8 cellular contexts compared by ENCODE assay signal in genomic region chr12:27711312-27711682, GRCh38. TPM values are rescaled to one million over a fixed set of nuclear protein-coding genes. Genes with fewer than 3 reads are reported as not detected.
DNase-seq lines count a peak whose midpoint lies in the region; ATAC-seq, FAIRE-seq and TF ChIP-seq lines count a peak whose summit lies in the region.

No MANE protein-coding gene starts in this region.

- no peaks in the 10 kb centered on the region for H3K9me3 ChIP-seq in pancreas

- 1% methylated on average over 11 of the region's 11 CpGs for WGBS in pancreas, 2 donors

- CTCF ChIA-PET in T-cell (lab: Charles Lee): no interaction called here

- H3K4me3 ChIP-seq in HL-60 (replicated peaks; ENCODE audit: insufficient read depth, low read length) (peak overlapping the region; percentile 99), pancreas (peak overlapping the region; percentile 68 to 99 (median 87))

- ATAC-seq in T-cell (replicated peaks in 1 of 4) (no peak), pancreas (peak in 3 of 4 donors; percentile 1 to 13 (median 8)), GM18498 (IDR thresholded peaks at IDR 0.05; ENCODE audit: unreplicated experiment) (no peak)

- peak; percentile 1 for TF ChIP-seq CTCF in 22Rv1 (IDR thresholded peaks at IDR 0.05)
- TF ChIP-seq CTCF in GM10266 (IDR thresholded peaks at IDR 0.05; ENCODE audit: control insufficient read depth, insufficient read depth, low read depth, missing control alignments): no peak
- TF ChIP-seq CTCF in HL-60 (IDR thresholded peaks at IDR 0.05; ENCODE audit: insufficient read depth, low read length): no peak
- no peak for TF ChIP-seq CTCF in pancreas (IDR thresholded peaks at IDR 0.05)

- H3K36me3 ChIP-seq in pancreas: peaks cover 0 to 5% (median 4%) of the 10 kb centered on the region in 3 donors

- POLR2A ChIA-PET in T-cell (lab: Charles Lee): interaction anchor here in 1 of 2 donors (0.5 kb wide), 1 partner anchor 480 kb away, joined by 3 read pairs; no protein-coding TSS in a partner anchor

- H3K4me3 Mint-ChIP-seq in T-cell: peak overlapping the region; percentile 96 to 98 (median 98)

- no peak for TF ChIP-seq POLR2A in erythroblast (IDR thresholded peaks at IDR 0.05; ENCODE audit: low read length)

- peaks cover 10% of the 10 kb centered on the region for H3K36me3 Mint-ChIP-seq in T-cell

- H3K4me1 ChIP-seq in pancreas: peaks cover 8 to 11% (median 10%) of the 10 kb centered on the region in 3 donors

- FAIRE-seq in pancreas (lab: Jason Lieb, UNC): no peak

- H3K27ac ChIP-seq in 22Rv1 (peak overlapping the region; percentile 96), HL-60 (replicated peaks) (peak overlapping the region; percentile 82), pancreas (peak overlapping the region in 3 of 4 donors; percentile 80 to 88 (median 82))

- intact Hi-C loops in pancreas (cut with DNase I): no loop called here

- H3K27ac Mint-ChIP-seq in T-cell: peak overlapping the region; percentile 97 to 99

- H3K9me3 Mint-ChIP-seq in T-cell: no peaks in the 10 kb centered on the region

- peaks cover 34 to 44% (median 42%) of the 10 kb centered on the region in 3 donors for H3K4me1 Mint-ChIP-seq in T-cell

- DNase-seq in GM10266 (ENCODE audit: extremely low spot score) (peak; percentile 16), HL-60 (ENCODE audit: low read depth in 1 of 2, low spot score in 1 of 2) (peak in 1 of 2 experiments; percentile 15), T-cell (peak in 1 of 34 experiments; percentile 2), erythroblast (lab: John Stamatoyannopoulos, UW) (peak; percentile 54 to 56), pancreas (no peak)
- DNase-seq in activated CD4-positive, CD25-positive, alpha-beta regulatory T cell treated with anti-CD3 and anti-CD28 coated beads, Interleukin-2, amount 50 U/mL, for 72 hours: no peak

- no peaks in the 10 kb centered on the region for H3K27me3 ChIP-seq in HL-60 (ENCODE audit: insufficient read depth, poor library complexity, severe bottlenecking)
- no peaks in the 10 kb centered on the region for H3K27me3 ChIP-seq in pancreas

- H3K27me3 Mint-ChIP-seq in T-cell: no peaks in the 10 kb centered on the region

RNA-seq across cellular contexts. Expression of gene MRPS35, which starts 0.7 kb away (rescaled TPM):
- total RNA-seq in T-cell (10 to 100 TPM; 19.7 to 23.0 (median 22.5) TPM), pancreas (10 to 100 TPM in 4 of 6 donors, 1 to 10 TPM in 2; 8.2 to 21.4 (median 14.9) TPM)
- polyA plus RNA-seq in pancreas: 10 to 100 TPM in 1 of 2 donors, 1 to 10 TPM in 1; 9.3 to 20.0 TPM

RNA-seq across cellular contexts. Expression of gene REP15, which starts 15.1 kb away (rescaled TPM):
- total RNA-seq in T-cell (under 1 TPM in 1 of 5 donors, not detected in 4; 0.46 TPM), pancreas (1 to 10 TPM in 1 of 6 donors, under 1 TPM in 4, not detected in 1; 0.39 to 1.5 (median 0.51) TPM)
- 1 to 10 TPM in 1 of 2 donors, under 1 TPM in 1; 0.80 to 1.1 TPM for polyA plus RNA-seq in pancreas

Comparison
In these comparisons a context has a peak if more than half of its experiments do, and no peak if none do; other contexts are left out.
1. DNase-seq: peak in GM10266 (single experiment) and erythroblast (2 of 2); none in pancreas (0 of 6) and activated CD4-positive, CD25-positive, alpha-beta regulatory T cell treated with anti-CD3 and anti-CD28 coated beads, Interleukin-2, amount 50 U/mL, for 72 hours (single experiment).
2. ATAC-seq: peak in pancreas (3 of 4); none in T-cell (0 of 4) and GM18498 (single experiment).
3. Peak in every context shown above with its lines, with median percentiles within 50 percentile points of each other: H3K27ac ChIP-seq.